8 cellular contexts compared by ENCODE assay signal in the genomic region with DNA sequence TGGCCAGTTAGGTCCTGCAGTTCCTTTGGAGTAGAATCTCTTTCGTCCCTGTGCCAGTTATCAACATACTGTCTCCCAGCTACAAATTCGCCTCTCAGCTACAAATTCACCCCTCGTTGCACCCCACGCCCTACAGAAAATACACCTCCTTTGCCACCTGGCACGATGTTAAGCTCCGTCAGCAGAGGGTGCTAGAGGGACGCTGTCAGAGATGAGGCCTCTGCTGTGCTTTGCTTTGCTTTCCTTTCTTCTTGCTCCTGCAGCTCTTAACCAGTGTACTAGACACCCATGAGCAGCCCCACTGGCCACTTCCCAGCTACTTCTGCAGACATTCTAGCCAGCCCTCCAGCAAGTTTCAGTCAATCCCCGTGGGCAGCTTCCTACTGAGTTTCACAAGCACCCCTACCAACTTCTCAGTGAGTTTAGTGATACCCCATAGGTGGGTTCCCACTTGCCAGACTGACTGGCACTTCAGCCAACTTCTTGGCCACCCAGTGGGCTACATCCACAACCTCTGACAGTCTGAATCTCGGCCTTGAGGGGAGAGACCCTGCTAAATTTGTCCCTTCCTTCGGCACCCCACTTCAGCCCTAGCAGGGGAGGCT. TPM values are rescaled to one million over a fixed set of nuclear protein-coding genes. Genes with fewer than 3 reads are reported as not detected.
DNase-seq lines count a peak whose midpoint lies in the region; ATAC-seq, FAIRE-seq and TF ChIP-seq lines count a peak whose summit lies in the region.

No MANE protein-coding gene starts in this region.

- peak; percentile 83 for TF ChIP-seq RAD21 in HepG2 (CRISPR knock-in tag; IDR thresholded peaks at IDR 0.05)

- ATAC-seq in HepG2 (peak; percentile 92), GM21723 (IDR thresholded peaks at IDR 0.05; ENCODE audit: unreplicated experiment) (no peak)

- no peaks in the 10 kb centered on the region for H4K20me1 ChIP-seq in HepG2 (ENCODE audit: insufficient read depth, low read length)

- in situ Hi-C loops in HepG2 (cut with HindIII; ENCODE audit: extremely low pct_ligation_motif_present, low pct_unique_long_range_greater_than_20kb) = no loop called here

- BruUV-seq in HepG2 (replicated peaks; lab: Mats Ljungman, UMichigan) = no TSS peak

- no peak overlapping the region for H2AFZ ChIP-seq in HepG2 (ENCODE audit: low read length)

- peak; percentile 97 for TF ChIP-seq CTCF in choroid plexus epithelial cell (conservative IDR thresholded peaks at IDR 0.05; ENCODE audit: low read depth, low read length)
- TF ChIP-seq CTCF in HepG2 (CRISPR knock-in tag; IDR thresholded peaks at IDR 0.05) = peak; percentile 96

- FAIRE-seq in HepG2 (lab: Jason Lieb, UNC) = peak; percentile 39

- H3K27me3 ChIP-seq in HepG2 (ENCODE audit: control insufficient read depth in 1 of 2, insufficient read depth in 2 of 2, low read length in 2 of 2) = no peaks in the 10 kb centered on the region

- H3K4me1 ChIP-seq in HepG2 (ENCODE audit: insufficient read depth, low read length) = peaks cover 9% of the 10 kb centered on the region

- WGBS in HepG2 (ENCODE audit: low lambda C conversion rate) = 10% methylated on average over 10 of the region's 10 CpGs

- POLR2A ChIA-PET in HepG2 (lab: Yijun Ruan, JAX) = interaction anchor here (1.0 kb wide), 1 partner anchor 12 kb away, joined by 3 read pairs; no protein-coding TSS in a partner anchor

- H3K4me3 ChIP-seq in choroid plexus epithelial cell (ENCODE audit: low read depth, low read length) (no peak overlapping the region), HepG2 (replicated peaks in 1 of 3; ENCODE audit: insufficient read depth in 1 of 3, low read depth in 2 of 3, low read length in 3 of 3) (no peak overlapping the region)

- H3K27ac ChIP-seq in HepG2 (ENCODE audit: extremely low read length, insufficient read depth, low read length) = no peak overlapping the region

- 0 out of 2 replicates have a peak overlapping the region, but pooled peaks have one; percentile 37 for H3K4me2 ChIP-seq in HepG2 (ENCODE audit: low read depth, low read length)

- H3K79me2 ChIP-seq in HepG2 (ENCODE audit: insufficient read depth, low read length) = no peaks in the 10 kb centered on the region

- no peak overlapping the region for H3K9ac ChIP-seq in HepG2 (ENCODE audit: insufficient read depth, low read depth, low read length)

- peak; percentile 70 for DNase-seq in COR-L47 (lab: John Stamatoyannopoulos, UW)
- peak; percentile 37 for DNase-seq in HCEC 1CT
- peak; percentile 43 for DNase-seq in NCI-H226
- DNase-seq in activated CD4-positive, alpha-beta T cell treated with anti-CD3 and anti-CD28 coated beads for 48 hours = peak; percentile 84
- DNase-seq in choroid plexus epithelial cell (ENCODE audit: low read depth) = peak; percentile 82
- DNase-seq in HepG2 (ENCODE audit: low spot score) = peak; percentile 61
- DNase-seq in stimulated activated CD4-positive, alpha-beta T cell treated with anti-CD3 and anti-CD28 coated beads, Interleukin-4, amount 100 ng/mL, for 48 hours (ENCODE audit: low read depth in 2 of 2) = peak; percentile 62 to 70

- intact Hi-C loops in HepG2 (cut with micrococcal nuclease; ENCODE audit: unreplicated experiment) = loop anchor here (1.0 kb wide), 1 partner anchor 221 kb away; no protein-coding TSS in a partner anchor

- CTCF ChIA-PET in HepG2 (lab: Yijun Ruan, JAX; ENCODE audit: low intra/inter-chr PET ratio, low total read pairs) = interaction anchor here (0.8 to 1.5 kb wide), 3 partner anchors 134 to 242 kb away, joined by 3 to 17 read pairs (median 4); no protein-coding TSS in a partner anchor

- no peaks in the 10 kb centered on the region for H3K9me3 ChIP-seq in HepG2 (ENCODE audit: low read length)

- no peaks in the 10 kb centered on the region; a peak in 1 of 5 replicates for H3K36me3 ChIP-seq in HepG2 (replicated peaks in 1 of 2; ENCODE audit: control insufficient read depth in 1 of 2, insufficient read depth in 2 of 2, low read length in 2 of 2)

- no peak for TF ChIP-seq EP300 in HepG2 (IDR thresholded peaks at IDR 0.05; ENCODE audit: low read depth in 2 of 2, low read length in 2 of 2)
- TF ChIP-seq EP300 in HepG2 (CRISPR knock-in tag; IDR thresholded peaks at IDR 0.05; ENCODE audit: borderline replicate concordance) = no peak

- TF ChIP-seq POLR2A in HepG2 (IDR thresholded peaks at IDR 0.05; ENCODE audit: insufficient read depth in 1 of 2, low read depth in 2 of 2, low read length in 2 of 2) = no peak

TF ChIP-seq in HepG2, 621 proteins besides CTCF, POLR2A, EP300 and RAD21 (continues in another document):
- 0 out of 2 replicates have a peak, but pooled peaks have one; percentile 30 for TF ChIP-seq FOSL2 (CRISPR knock-in tag; IDR thresholded peaks at IDR 0.05)

RNA-seq across cellular contexts. Expression of gene HAUS3, which starts 21.8 kb away (rescaled TPM):
- total RNA-seq in HepG2 (2016; rRNA removed; fragmentation: Illumina TruSeq; extraction: Trizol) = 12.6 and 16.3 TPM in 2 replicates
- total RNA-seq in HepG2 (2016; cell fraction: cytosol; rRNA removed; fragmentation: Illumina TruSeq; extraction: Trizol; ENCODE audit: low read depth) = 0.71 TPM in 2 replicates
- 12.9 and 15.5 TPM in 2 replicates for total RNA-seq in HepG2 (2016; cell fraction: insoluble cytoplasmic fraction; rRNA removed; fragmentation: Illumina TruSeq; extraction: Trizol)
- total RNA-seq in HepG2 (2016; cell fraction: membrane; rRNA removed; fragmentation: Illumina TruSeq; extraction: Trizol) = 3.8 and 4.0 TPM in 2 replicates
- total RNA-seq in HepG2 (2016; cell fraction: nucleus; rRNA removed; fragmentation: Illumina TruSeq; extraction: Trizol) = 10.8 and 13.7 TPM in 2 replicates
- 3.3 and 3.9 TPM in 2 replicates for polyA plus RNA-seq in HepG2 (2011; rRNA removed)
- polyA plus RNA-seq in HepG2 (2011; cell fraction: cytosol; rRNA removed) = 1.8 and 1.9 TPM in 2 replicates
- 4.8 and 5.1 TPM in 2 replicates for polyA plus RNA-seq in HepG2 (2011; cell fraction: nucleus; rRNA removed)
- 5.4 and 6.4 TPM in 2 replicates for polyA plus RNA-seq in HepG2 (2012)
- polyA plus RNA-seq in HepG2 (2016; cell fraction: cytosol; fragmentation: Illumina TruSeq; extraction: Trizol; ENCODE audit: low read depth) = 0.45 and 0.70 TPM in 2 replicates
- 12.2 and 12.5 TPM in 2 replicates for polyA plus RNA-seq in HepG2 (2016; cell fraction: insoluble cytoplasmic fraction; fragmentation: Illumina TruSeq; extraction: Trizol; ENCODE audit: low read depth)
- 1.8 TPM in 2 replicates for polyA plus RNA-seq in HepG2 (2016; cell fraction: membrane; fragmentation: Illumina TruSeq; extraction: Trizol; ENCODE audit: low read depth)
- 26.7 and 27.4 TPM in 2 replicates for polyA plus RNA-seq in HepG2 (2016; cell fraction: nucleus; fragmentation: Illumina TruSeq; extraction: Trizol; ENCODE audit: insufficient read depth, low read depth)
- 1.8 and 2.1 TPM in 2 replicates for polyA minus RNA-seq in HepG2 (2011; rRNA and poly(A)+ RNA removed; ENCODE audit: low replicate concordance)
- polyA minus RNA-seq in HepG2 (2011; cell fraction: cytosol; rRNA and poly(A)+ RNA removed) = 2.2 and 3.3 TPM in 2 replicates
- polyA minus RNA-seq in HepG2 (2011; cell fraction: nucleus; rRNA and poly(A)+ RNA removed) = 5.8 and 6.0 TPM in 2 replicates

RNA-seq across cellular contexts. Expression of gene POLN, which starts 21.8 kb away (rescaled TPM):
- 0.60 and 0.93 TPM in 2 replicates for total RNA-seq in HepG2 (2016; rRNA removed; fragmentation: Illumina TruSeq; extraction: Trizol)
- 2.3 and 2.5 TPM in 2 replicates for total RNA-seq in HepG2 (2016; cell fraction: cytosol; rRNA removed; fragmentation: Illumina TruSeq; extraction: Trizol; ENCODE audit: low read depth)
- total RNA-seq in HepG2 (2016; cell fraction: insoluble cytoplasmic fraction; rRNA removed; fragmentation: Illumina TruSeq; extraction: Trizol) = 0.68 and 1.1 TPM in 2 replicates
- total RNA-seq in HepG2 (2016; cell fraction: membrane; rRNA removed; fragmentation: Illumina TruSeq; extraction: Trizol) = 1.6 and 1.9 TPM in 2 replicates
- 1.1 and 1.5 TPM in 2 replicates for total RNA-seq in HepG2 (2016; cell fraction: nucleus; rRNA removed; fragmentation: Illumina TruSeq; extraction: Trizol)
- 1.2 and 1.5 TPM in 2 replicates for polyA plus RNA-seq in HepG2 (2011; rRNA removed)
- polyA plus RNA-seq in HepG2 (2011; cell fraction: cytosol; rRNA removed) = 0.81 and 3.7 TPM in 2 replicates
- polyA plus RNA-seq in HepG2 (2011; cell fraction: nucleus; rRNA removed) = 2.7 and 3.7 TPM in 2 replicates
- 0.39 and 0.48 TPM in 2 replicates for polyA plus RNA-seq in HepG2 (2012)
- 1.0 and 1.4 TPM in 2 replicates for polyA plus RNA-seq in HepG2 (2016; cell fraction: cytosol; fragmentation: Illumina TruSeq; extraction: Trizol; ENCODE audit: low read depth)
- 0.57 and 1.2 TPM in 2 replicates for polyA plus RNA-seq in HepG2 (2016; cell fraction: insoluble cytoplasmic fraction; fragmentation: Illumina TruSeq; extraction: Trizol; ENCODE audit: low read depth)
- polyA plus RNA-seq in HepG2 (2016; cell fraction: membrane; fragmentation: Illumina TruSeq; extraction: Trizol; ENCODE audit: low read depth) = 0.90 and 1.4 TPM in 2 replicates
- polyA plus RNA-seq in HepG2 (2016; cell fraction: nucleus; fragmentation: Illumina TruSeq; extraction: Trizol; ENCODE audit: insufficient read depth, low read depth) = 0.88 and 2.2 TPM in 2 replicates
- polyA minus RNA-seq in HepG2 (2011; rRNA and poly(A)+ RNA removed; ENCODE audit: low replicate concordance) = 0.44 and 0.96 TPM in 2 replicates
- polyA minus RNA-seq in HepG2 (2011; cell fraction: cytosol; rRNA and poly(A)+ RNA removed) = 1.2 and 1.3 TPM in 2 replicates
- polyA minus RNA-seq in HepG2 (2011; cell fraction: nucleus; rRNA and poly(A)+ RNA removed) = 0.75 and 1.2 TPM in 2 replicates

RNA-seq across cellular contexts. Expression of gene MXD4, which starts 41.8 kb away (rescaled TPM):
- 19.6 and 31.3 TPM in 2 replicates for total RNA-seq in HepG2 (2016; rRNA removed; fragmentation: Illumina TruSeq; extraction: Trizol)
- total RNA-seq in HepG2 (2016; cell fraction: cytosol; rRNA removed; fragmentation: Illumina TruSeq; extraction: Trizol; ENCODE audit: low read depth) = 36.9 and 47.9 TPM in 2 replicates
- total RNA-seq in HepG2 (2016; cell fraction: insoluble cytoplasmic fraction; rRNA removed; fragmentation: Illumina TruSeq; extraction: Trizol) = 17.4 and 29.0 TPM in 2 replicates
- 44.7 and 51.6 TPM in 2 replicates for total RNA-seq in HepG2 (2016; cell fraction: membrane; rRNA removed; fragmentation: Illumina TruSeq; extraction: Trizol)
- 17.8 and 19.3 TPM in 2 replicates for total RNA-seq in HepG2 (2016; cell fraction: nucleus; rRNA removed; fragmentation: Illumina TruSeq; extraction: Trizol)
- 29.0 and 35.5 TPM in 2 replicates for polyA plus RNA-seq in HepG2 (2011; rRNA removed)
- 18.8 and 32.8 TPM in 2 replicates for polyA plus RNA-seq in HepG2 (2011; cell fraction: cytosol; rRNA removed)
- 55.8 and 75.6 TPM in 2 replicates for polyA plus RNA-seq in HepG2 (2011; cell fraction: nucleus; rRNA removed)
- polyA plus RNA-seq in HepG2 (2012) = 13.3 and 19.0 TPM in 2 replicates
- polyA plus RNA-seq in HepG2 (2016; cell fraction: cytosol; fragmentation: Illumina TruSeq; extraction: Trizol; ENCODE audit: low read depth) = 75.4 and 78.8 TPM in 2 replicates
- polyA plus RNA-seq in HepG2 (2016; cell fraction: insoluble cytoplasmic fraction; fragmentation: Illumina TruSeq; extraction: Trizol; ENCODE audit: low read depth) = 24.7 and 25.4 TPM in 2 replicates
- polyA plus RNA-seq in HepG2 (2016; cell fraction: membrane; fragmentation: Illumina TruSeq; extraction: Trizol; ENCODE audit: low read depth) = 58.0 and 61.9 TPM in 2 replicates
- 40.4 and 42.9 TPM in 2 replicates for polyA plus RNA-seq in HepG2 (2016; cell fraction: nucleus; fragmentation: Illumina TruSeq; extraction: Trizol; ENCODE audit: insufficient read depth, low read depth)
- polyA minus RNA-seq in HepG2 (2011; rRNA and poly(A)+ RNA removed; ENCODE audit: low replicate concordance) = 56.0 and 71.8 TPM in 2 replicates
- polyA minus RNA-seq in HepG2 (2011; cell fraction: cytosol; rRNA and poly(A)+ RNA removed) = 16.4 and 18.3 TPM in 2 replicates
- polyA minus RNA-seq in HepG2 (2011; cell fraction: nucleus; rRNA and poly(A)+ RNA removed) = 38.0 and 41.2 TPM in 2 replicates
